In genomic region chr16:67185003-67185865, GRCh38 we compare ENCODE assay signal across 8 cellular contexts. TPM values are rescaled to one million over a fixed set of nuclear protein-coding genes. Genes with fewer than 3 reads are reported as not detected.
DNase-seq lines count a peak whose midpoint lies in the region; ATAC-seq and TF ChIP-seq lines count a peak whose summit lies in the region.

No MANE protein-coding gene starts in this region.

- H3K27me3 Mint-ChIP-seq in activated T-helper 1 cell treated with anti-CD3 and anti-CD28 coated beads, Interleukin-12 subunit alpha, Interleukin-12 subunit beta, Interleukin-2, Interleukin-4 antibody, amounts not matched to agents 30 ng/mL and 10 ng/mL and 1 ng/mL, durations not matched to agents 14 hours and 24 hours and 36 hours (ENCODE audit: insufficient read depth) = peaks cover 8% of the 10 kb centered on the region
- peaks cover 37% of the 10 kb centered on the region for H3K27me3 Mint-ChIP-seq in nephron progenitor cell (ENCODE audit: low read depth, poor library complexity)
- peaks cover 11 to 20% of the 10 kb centered on the region in 2 donors for H3K27me3 Mint-ChIP-seq in stimulated activated naive B cell treated with anti-CD40 and anti-IgM and Interleukin-4, amounts not matched to agents 10 μg/mL and 1 μg/mL and 100 μg/mL, for 72 hours

- H3K36me3 ChIP-seq in Panc1 (ENCODE audit: control insufficient read depth, insufficient read depth, low read length) = peaks cover 4% of the 10 kb centered on the region; the same call in 1 of the 2 replicates

- H3K9me3 Mint-ChIP-seq in activated T-helper 1 cell treated with anti-CD3 and anti-CD28 coated beads, Interleukin-12 subunit alpha, Interleukin-12 subunit beta, Interleukin-2, Interleukin-4 antibody, amounts not matched to agents 30 ng/mL and 10 ng/mL and 1 ng/mL, durations not matched to agents 14 hours and 24 hours and 36 hours = no peaks in the 10 kb centered on the region
- peaks cover 3% of the 10 kb centered on the region for H3K9me3 Mint-ChIP-seq in nephron progenitor cell
- no peaks in the 10 kb centered on the region for H3K9me3 Mint-ChIP-seq in stimulated activated naive B cell treated with anti-CD40 and anti-IgM and Interleukin-4, amounts not matched to agents 10 μg/mL and 1 μg/mL and 100 μg/mL, for 72 hours

- no TSS peak for BruUV-seq in Panc1 (replicated peaks; lab: Mats Ljungman, UMichigan)

- 0 out of 4 replicates have a peak overlapping the region, but pooled peaks of 1 of the 2 experiments have one; percentile 0 for H3K4me3 ChIP-seq in Panc1 (ENCODE audit: low read depth in 2 of 2, low read length in 2 of 2)

- H3K9me3 ChIP-seq in Panc1 (ENCODE audit: control insufficient read depth, insufficient read depth, low read depth, low read length) = no peaks in the 10 kb centered on the region

- ATAC-seq in Panc1 (peak; percentile 71), GM18511 (IDR thresholded peaks at IDR 0.05; ENCODE audit: unreplicated experiment) (no peak)
- peak; percentile 40 to 48 for ATAC-seq in stimulated activated naive B cell treated with anti-CD40 and anti-IgM and Interleukin-4, amounts not matched to agents 10 μg/mL and 1 μg/mL and 100 μg/mL, for 72 hours (replicated peaks)

- TF ChIP-seq CTCF in Panc1 (IDR thresholded peaks at IDR 0.05) (peak; percentile 84; the same call in 1 of the 2 replicates), nephron progenitor cell (IDR thresholded peaks at IDR 0.05) (peak; percentile 76)

- H3K36me3 Mint-ChIP-seq in activated T-helper 1 cell treated with anti-CD3 and anti-CD28 coated beads, Interleukin-12 subunit alpha, Interleukin-12 subunit beta, Interleukin-2, Interleukin-4 antibody, amounts not matched to agents 30 ng/mL and 10 ng/mL and 1 ng/mL, durations not matched to agents 14 hours and 24 hours and 36 hours (ENCODE audit: low read depth) = no peaks in the 10 kb centered on the region
- no peaks in the 10 kb centered on the region for H3K36me3 Mint-ChIP-seq in nephron progenitor cell (ENCODE audit: low read depth)
- no peaks in the 10 kb centered on the region for H3K36me3 Mint-ChIP-seq in stimulated activated naive B cell treated with anti-CD40 and anti-IgM and Interleukin-4, amounts not matched to agents 10 μg/mL and 1 μg/mL and 100 μg/mL, for 72 hours

- peak overlapping the region; percentile 89 for H3K27ac Mint-ChIP-seq in activated T-helper 1 cell treated with anti-CD3 and anti-CD28 coated beads, Interleukin-12 subunit alpha, Interleukin-12 subunit beta, Interleukin-2, Interleukin-4 antibody, amounts not matched to agents 30 ng/mL and 10 ng/mL and 1 ng/mL, durations not matched to agents 14 hours and 24 hours and 36 hours
- H3K27ac Mint-ChIP-seq in nephron progenitor cell = peak overlapping the region; percentile 37
- peak overlapping the region; percentile 81 for H3K27ac Mint-ChIP-seq in stimulated activated naive B cell treated with anti-CD40 and anti-IgM and Interleukin-4, amounts not matched to agents 10 μg/mL and 1 μg/mL and 100 μg/mL, for 72 hours

- CTCF ChIA-PET in Panc1 (lab: Charles Lee) = interaction anchor here (0.7 kb wide), 1 partner anchor 15 kb away, joined by 4 read pairs; the partner anchor contains the start of gene NOL3

- intact Hi-C loops in Panc1 (cut with micrococcal nuclease; ENCODE audit: unreplicated experiment) = loop anchor here (10.0 kb wide), 1 partner anchor 230 kb away; no protein-coding TSS in a partner anchor
- intact Hi-C loops in activated T-helper 1 cell treated with anti-CD3 and anti-CD28 coated beads, Interleukin-12 subunit alpha, Interleukin-12 subunit beta, Interleukin-2, Interleukin-4 antibody, amounts not matched to agents 30 ng/mL and 10 ng/mL and 1 ng/mL, durations not matched to agents 14 hours and 24 hours and 36 hours (cut with micrococcal nuclease) = loop anchor here (1.0 to 2.0 kb wide), 4 partner anchors 76 to 238 kb away; partner anchors contain the start of gene PHAF1

- H3K4me1 ChIP-seq in Panc1 (ENCODE audit: control insufficient read depth, insufficient read depth, low read length) = peaks cover 8% of the 10 kb centered on the region

- in situ Hi-C loops in Panc1 (cut with HindIII; ENCODE audit: low pct_unique_long_range_greater_than_20kb, low sequenced_read_pairs) = no loop called here

- peak overlapping the region; percentile 92 for H3K4me3 Mint-ChIP-seq in activated T-helper 1 cell treated with anti-CD3 and anti-CD28 coated beads, Interleukin-12 subunit alpha, Interleukin-12 subunit beta, Interleukin-2, Interleukin-4 antibody, amounts not matched to agents 30 ng/mL and 10 ng/mL and 1 ng/mL, durations not matched to agents 14 hours and 24 hours and 36 hours
- H3K4me3 Mint-ChIP-seq in nephron progenitor cell = peak overlapping the region; percentile 93
- H3K4me3 Mint-ChIP-seq in stimulated activated naive B cell treated with anti-CD40 and anti-IgM and Interleukin-4, amounts not matched to agents 10 μg/mL and 1 μg/mL and 100 μg/mL, for 72 hours = peak overlapping the region in 1 of 2 donors; percentile 88

- no peak overlapping the region for H3K27ac ChIP-seq in Panc1 (ENCODE audit: low read length)

- peaks cover 10% of the 10 kb centered on the region for H3K4me1 Mint-ChIP-seq in activated T-helper 1 cell treated with anti-CD3 and anti-CD28 coated beads, Interleukin-12 subunit alpha, Interleukin-12 subunit beta, Interleukin-2, Interleukin-4 antibody, amounts not matched to agents 30 ng/mL and 10 ng/mL and 1 ng/mL, durations not matched to agents 14 hours and 24 hours and 36 hours (ENCODE audit: low read depth)
- H3K4me1 Mint-ChIP-seq in nephron progenitor cell = peaks cover 14% of the 10 kb centered on the region
- peaks cover 12 to 14% of the 10 kb centered on the region in 2 donors for H3K4me1 Mint-ChIP-seq in stimulated activated naive B cell treated with anti-CD40 and anti-IgM and Interleukin-4, amounts not matched to agents 10 μg/mL and 1 μg/mL and 100 μg/mL, for 72 hours

- DNase-seq in DMS153 (lab: John Stamatoyannopoulos, UW) (peak; percentile 70), HS-5 (ENCODE audit: low read depth) (peak; percentile 55), Panc1 (ENCODE audit: low read depth, low spot score) (peak; percentile 39), fibroblast of peridontal ligament (ENCODE audit: extremely low read depth) (peak; percentile 92), nephron progenitor cell (peak; percentile 98)
- DNase-seq in activated T-helper 1 cell treated with anti-CD3 and anti-CD28 coated beads, Interleukin-12 subunit alpha, Interleukin-12 subunit beta, Interleukin-2, Interleukin-4 antibody, amounts not matched to agents 30 ng/mL and 10 ng/mL and 1 ng/mL, durations not matched to agents 14 hours and 24 hours and 36 hours (ENCODE audit: low spot score) = peak; percentile 80
- peak; percentile 76 for DNase-seq in stimulated activated naive B cell treated with anti-CD40 and anti-IgM and Interleukin-4, amounts not matched to agents 10 μg/mL and 1 μg/mL and 100 μg/mL, for 72 hours

- POLR2A ChIA-PET in Panc1 (lab: Charles Lee) = no interaction called here

- no peaks in the 10 kb centered on the region for H3K27me3 ChIP-seq in Panc1 (ENCODE audit: control insufficient read depth, insufficient read depth, low read length)

RNA-seq across cellular contexts. Expression of gene MATCAP1, which starts 1.5 kb away (rescaled TPM):
- 13.9 TPM for total RNA-seq in Panc1 (2021; ENCODE audit: unreplicated experiment)
- polyA plus RNA-seq in Panc1 (2012; ENCODE audit: insufficient read length) = 13.6 TPM
- total RNA-seq in activated T-helper 1 cell treated with anti-CD3 and anti-CD28 coated beads, Interleukin-12 subunit alpha, Interleukin-12 subunit beta, Interleukin-2, Interleukin-4 antibody, amounts not matched to agents 30 ng/mL and 10 ng/mL and 1 ng/mL, durations not matched to agents 14 hours and 24 hours and 36 hours = 45.5 and 48.2 TPM in 2 replicates

RNA-seq across cellular contexts. Expression of gene EXOC3L1, which starts 4.7 kb away (rescaled TPM):
- total RNA-seq in Panc1 (2021; ENCODE audit: unreplicated experiment) = 0.41 TPM
- polyA plus RNA-seq in Panc1 (2012; ENCODE audit: insufficient read length) = 1.5 TPM
- total RNA-seq in activated T-helper 1 cell treated with anti-CD3 and anti-CD28 coated beads, Interleukin-12 subunit alpha, Interleukin-12 subunit beta, Interleukin-2, Interleukin-4 antibody, amounts not matched to agents 30 ng/mL and 10 ng/mL and 1 ng/mL, durations not matched to agents 14 hours and 24 hours and 36 hours = 0.34 TPM in 1 of 2 replicates, not detected in the other

RNA-seq across cellular contexts. Expression of gene E2F4, which starts 6.7 kb away (rescaled TPM):
- total RNA-seq in Panc1 (2021; ENCODE audit: unreplicated experiment) = 74.5 TPM
- polyA plus RNA-seq in Panc1 (2012; ENCODE audit: insufficient read length) = 69.7 TPM
- 174 and 181 TPM in 2 replicates for total RNA-seq in activated T-helper 1 cell treated with anti-CD3 and anti-CD28 coated beads, Interleukin-12 subunit alpha, Interleukin-12 subunit beta, Interleukin-2, Interleukin-4 antibody, amounts not matched to agents 30 ng/mL and 10 ng/mL and 1 ng/mL, durations not matched to agents 14 hours and 24 hours and 36 hours

RNA-seq across cellular contexts. Expression of gene ELMO3, which starts 13.7 kb away (rescaled TPM):
- total RNA-seq in Panc1 (2021; ENCODE audit: unreplicated experiment) = 2.0 TPM
- 1.6 TPM for polyA plus RNA-seq in Panc1 (2012; ENCODE audit: insufficient read length)
- total RNA-seq in activated T-helper 1 cell treated with anti-CD3 and anti-CD28 coated beads, Interleukin-12 subunit alpha, Interleukin-12 subunit beta, Interleukin-2, Interleukin-4 antibody, amounts not matched to agents 30 ng/mL and 10 ng/mL and 1 ng/mL, durations not matched to agents 14 hours and 24 hours and 36 hours = 8.5 and 9.0 TPM in 2 replicates

RNA-seq across cellular contexts. Expression of gene NOL3, which starts 14.9 kb away (rescaled TPM):
- 27.9 TPM for total RNA-seq in Panc1 (2021; ENCODE audit: unreplicated experiment)
- polyA plus RNA-seq in Panc1 (2012; ENCODE audit: insufficient read length) = 63.2 TPM
- 19.0 and 22.9 TPM in 2 replicates for total RNA-seq in activated T-helper 1 cell treated with anti-CD3 and anti-CD28 coated beads, Interleukin-12 subunit alpha, Interleukin-12 subunit beta, Interleukin-2, Interleukin-4 antibody, amounts not matched to agents 30 ng/mL and 10 ng/mL and 1 ng/mL, durations not matched to agents 14 hours and 24 hours and 36 hours

Comparison
In these comparisons a context has a peak if more than half of its experiments do, and no peak if none do; other contexts are left out.
1. DNase-seq: peak in every context shown above with its lines; median percentile 98 in nephron progenitor cell; 92 in fibroblast of peridontal ligament; 80 in activated T-helper 1 cell treated with anti-CD3 and anti-CD28 coated beads, Interleukin-12 subunit alpha, Interleukin-12 subunit beta, Interleukin-2, Interleukin-4 antibody, amounts not matched to agents 30 ng/mL and 10 ng/mL and 1 ng/mL, durations not matched to agents 14 hours and 24 hours and 36 hours; 76 in stimulated activated naive B cell treated with anti-CD40 and anti-IgM and Interleukin-4, amounts not matched to agents 10 μg/mL and 1 μg/mL and 100 μg/mL, for 72 hours; 70 in DMS153; 55 in HS-5; 39 in Panc1.
2. H3K27ac Mint-ChIP-seq: peak in every context shown above with its lines; median percentile 89 in activated T-helper 1 cell treated with anti-CD3 and anti-CD28 coated beads, Interleukin-12 subunit alpha, Interleukin-12 subunit beta, Interleukin-2, Interleukin-4 antibody, amounts not matched to agents 30 ng/mL and 10 ng/mL and 1 ng/mL, durations not matched to agents 14 hours and 24 hours and 36 hours; 81 in stimulated activated naive B cell treated with anti-CD40 and anti-IgM and Interleukin-4, amounts not matched to agents 10 μg/mL and 1 μg/mL and 100 μg/mL, for 72 hours; 37 in nephron progenitor cell.